17 cellular contexts compared by ENCODE assay signal in genomic region chr9:127078336-127078735, GRCh38. TPM values are rescaled to one million over a fixed set of nuclear protein-coding genes. Genes with fewer than 3 reads are reported as not detected.
DNase-seq lines count a peak whose midpoint lies in the region; ATAC-seq and TF ChIP-seq lines count a peak whose summit lies in the region.
"Had no signal": no experiment of that assay in that cellular context is flagged by ENCODE, and none has a peak within 500 bp of the region (broad histone marks: within the 10 kb centered on the region; RNA-seq: fewer than 3 reads in every experiment).

No MANE protein-coding gene starts in this region.

- no peaks in the 10 kb centered on the region for H4K20me1 ChIP-seq in mammary epithelial cell (ENCODE audit: insufficient read depth, low read length)
- H4K20me1 ChIP-seq: BLaER1 had no signal

- no peak overlapping the region for H2AK5ac ChIP-seq in mesenchymal stem cell (ENCODE audit: low read length, severe bottlenecking)

- H3K27me3 ChIP-seq in mesenchymal stem cell (ENCODE audit: control insufficient read depth in 1 of 2, insufficient read depth in 1 of 2, low read length in 2 of 2), result peaks cover 0 to 33% of the 10 kb centered on the region in 2 experiments
- H3K27me3 ChIP-seq in subcutaneous abdominal adipose tissue (ENCODE audit: control insufficient read depth in 5 of 5, insufficient read depth in 4 of 5, low read length in 5 of 5), result no peaks in the 10 kb centered on the region
- H3K27me3 ChIP-seq in mammary epithelial cell (ENCODE audit: insufficient read depth, low read length), result peaks cover 8% of the 10 kb centered on the region
- H3K27me3 ChIP-seq in transverse colon, result no peaks in the 10 kb centered on the region
- H3K27me3 ChIP-seq: BLaER1 had no signal

- intact Hi-C loops in mammary epithelial cell (cut with micrococcal nuclease) (no loop called here), transverse colon (cut with DNase I; ENCODE audit: low total_unique reads) (no loop called here)

- no peak overlapping the region for H3K14ac ChIP-seq in mesenchymal stem cell (ENCODE audit: low read length in 2 of 2)

- no peaks in the 10 kb centered on the region for H3K79me2 ChIP-seq in mammary epithelial cell (ENCODE audit: insufficient read depth, low read length)

- H3K23ac ChIP-seq in mesenchymal stem cell (ENCODE audit: low read length in 2 of 2), result no peak overlapping the region

- no peak overlapping the region for H4K8ac ChIP-seq in mesenchymal stem cell (ENCODE audit: low read length)

- H3K9me3 ChIP-seq in mesenchymal stem cell (ENCODE audit: control insufficient read depth, low read length) (no peaks in the 10 kb centered on the region), subcutaneous abdominal adipose tissue (ENCODE audit: control insufficient read depth in 5 of 5, low read length in 5 of 5) (peaks cover 0 to 5% (median 0%) of the 10 kb centered on the region in 5 donors), mammary epithelial cell (replicated peaks; ENCODE audit: insufficient read depth, low read length) (no peaks in the 10 kb centered on the region), transverse colon (no peaks in the 10 kb centered on the region)
- H3K9me3 ChIP-seq: BLaER1 had no signal

- in situ Hi-C loops in mammary epithelial cell (cut with MboI; ENCODE audit: low sequenced_read_pairs in 2 of 2), result no loop called here
- in situ Hi-C loops in transverse colon (cut with MboI; ENCODE audit: low pct_ligation_motif_present in 1 of 4, low pct_unique_long_range_greater_than_20kb in 1 of 4, low sequenced_read_pairs in 3 of 4), result no loop called here

- no peak overlapping the region for H2BK15ac ChIP-seq in mesenchymal stem cell (ENCODE audit: low read depth, poor library complexity, severe bottlenecking)

- ATAC-seq in GM19324 (IDR thresholded peaks at IDR 0.05; ENCODE audit: low FRiP score, unreplicated experiment), result no peak
- ATAC-seq: CD8-positive, alpha-beta T cell; GM12878 had no signal

- no peak overlapping the region for H4K91ac ChIP-seq in mesenchymal stem cell (ENCODE audit: low read length)

- H3K4me2 ChIP-seq in mesenchymal stem cell (ENCODE audit: low read length, poor library complexity, severe bottlenecking) (no peak overlapping the region), mammary epithelial cell (ENCODE audit: insufficient read depth, low read depth, low read length) (no peak overlapping the region)
- H3K4me2 ChIP-seq: BLaER1 had no signal

- H2BK5ac ChIP-seq in mesenchymal stem cell (ENCODE audit: low read depth, low read length, poor library complexity, severe bottlenecking), result no peak overlapping the region

- no peak overlapping the region for H2BK120ac ChIP-seq in mesenchymal stem cell (ENCODE audit: low read depth, low read length)

- no peak overlapping the region for H3K18ac ChIP-seq in mesenchymal stem cell (ENCODE audit: low read depth in 1 of 2, low read length in 2 of 2)

- H3K79me1 ChIP-seq in mesenchymal stem cell (replicated peaks; ENCODE audit: low read length, poor library complexity, severe bottlenecking), result no peaks in the 10 kb centered on the region

- H3K9ac ChIP-seq in mesenchymal stem cell (ENCODE audit: low read length), result peak overlapping the region; percentile 76
- H3K9ac ChIP-seq in subcutaneous abdominal adipose tissue (ENCODE audit: low read length in 5 of 5), result peak overlapping the region in 1 of 5 donors; percentile 14
- H3K9ac ChIP-seq in mammary epithelial cell (ENCODE audit: insufficient read depth, low read length), result no peak overlapping the region
- H3K9ac ChIP-seq: BLaER1 had no signal

- no peak overlapping the region for H2AFZ ChIP-seq in mesenchymal stem cell (ENCODE audit: low read depth, low read length)
- H2AFZ ChIP-seq in mammary epithelial cell (ENCODE audit: low read depth, low read length), result no peak overlapping the region

- peak; percentile 13 for DNase-seq in activated CD8-positive, alpha-beta memory T cell treated with anti-CD3 and anti-CD28 coated beads for 24 hours
- DNase-seq in activated CD8-positive, alpha-beta memory T cell treated with anti-CD3 and anti-CD28 coated beads, Interleukin-2, amount 50 U/mL, for 48 hours, result no peak
- DNase-seq in amniotic epithelial cell (ENCODE audit: low read depth) (peak; percentile 50), mesenchymal stem cell (no peak), mammary epithelial cell (no peak), transverse colon (no peak)
- DNase-seq: 8988T; CD8-positive, alpha-beta T cell; DMS 273 treated with DMSO at 0.1 percent for 48 hours; DMS53; DND-41; EL; H9 had no signal

- H3K4me1 ChIP-seq in mesenchymal stem cell (ENCODE audit: control insufficient read depth, insufficient read depth, low read depth, low read length), result peaks cover 4% of the 10 kb centered on the region
- peaks cover 11 to 79% (median 64%) of the 10 kb centered on the region in 5 donors for H3K4me1 ChIP-seq in subcutaneous abdominal adipose tissue (ENCODE audit: control insufficient read depth in 5 of 5, insufficient read depth in 5 of 5, low read length in 5 of 5)
- H3K4me1 ChIP-seq in mammary epithelial cell (ENCODE audit: insufficient read depth, low read length), result no peaks in the 10 kb centered on the region
- peaks cover 0 to 16% (median 2%) of the 10 kb centered on the region in 4 donors for H3K4me1 ChIP-seq in transverse colon

- WGBS in mesenchymal stem cell, result 95% methylated on average over 6 of the region's 6 CpGs
- 79% methylated on average over 6 of the region's 6 CpGs for WGBS in mammary epithelial cell (ENCODE audit: low coverage, missing lambda C conversion rate)
- 84 to 98% methylated on average over 6 of the region's 6 CpGs for WGBS in transverse colon (ENCODE audit: low coverage in 1 of 2), 2 donors

- TF ChIP-seq CTCF in mammary epithelial cell (conservative IDR thresholded peaks at IDR 0.05 in 1 of 2, IDR thresholded peaks at IDR 0.05 in 1 of 2; ENCODE audit: extremely low read depth in 1 of 2, insufficient read depth in 1 of 2, low read depth in 1 of 2, low read length in 2 of 2), result no peak
- TF ChIP-seq CTCF in transverse colon (IDR thresholded peaks at IDR 0.05), result no peak

- H3K4me3 ChIP-seq in mesenchymal stem cell (ENCODE audit: insufficient read depth in 1 of 2, low read depth in 1 of 2, low read length in 2 of 2) (peak overlapping the region in 1 of 2 experiments; percentile 26), subcutaneous abdominal adipose tissue (ENCODE audit: low read depth in 1 of 5, low read length in 5 of 5) (no peak overlapping the region), mammary epithelial cell (replicated peaks in 1 of 3; ENCODE audit: insufficient read depth in 1 of 3, low read depth in 2 of 3, low read length in 3 of 3) (no peak overlapping the region), transverse colon (no peak overlapping the region)
- H3K4me3 ChIP-seq: BLaER1, GM12878 had no signal

- dilution Hi-C loops in mammary epithelial cell (cut with HindIII; ENCODE audit: low sequenced_read_pairs), result loop anchor here (5.0 kb wide), 1 partner anchor 84 kb away; no protein-coding TSS in a partner anchor

- no peak overlapping the region for H3K4ac ChIP-seq in mesenchymal stem cell (ENCODE audit: low read depth in 1 of 2, low read length in 2 of 2)

- H3K36me3 ChIP-seq in mesenchymal stem cell (ENCODE audit: control insufficient read depth in 1 of 2, insufficient read depth in 2 of 2, low read depth in 1 of 2, low read length in 2 of 2) (no peaks in the 10 kb centered on the region), subcutaneous abdominal adipose tissue (ENCODE audit: control insufficient read depth in 5 of 5, insufficient read depth in 5 of 5, low read length in 5 of 5) (no peaks in the 10 kb centered on the region), mammary epithelial cell (ENCODE audit: insufficient read depth, low read length) (no peaks in the 10 kb centered on the region), transverse colon (no peaks in the 10 kb centered on the region)
- H3K36me3 ChIP-seq: BLaER1 had no signal

- TF ChIP-seq POLR2A in transverse colon (IDR thresholded peaks at IDR 0.05), result no peak

- no peak for TF ChIP-seq EP300 in transverse colon (IDR thresholded peaks at IDR 0.05; ENCODE audit: low read depth)

- no peak overlapping the region for H2BK12ac ChIP-seq in mesenchymal stem cell (ENCODE audit: low read length in 2 of 2)

- CTCF ChIA-PET in mammary epithelial cell (lab: Charles Lee; ENCODE audit: low non-redundant PET), result interaction anchor here (1.0 kb wide), 1 partner anchor 50 kb away, joined by 5 read pairs; no protein-coding TSS in a partner anchor

- H3K27ac ChIP-seq in mesenchymal stem cell (ENCODE audit: low read length, poor library complexity, severe bottlenecking) (no peak overlapping the region), subcutaneous abdominal adipose tissue (ENCODE audit: low read depth, low read length) (peak overlapping the region; percentile 84), mammary epithelial cell (ENCODE audit: insufficient read depth, low read depth, low read length) (no peak overlapping the region), transverse colon (no peak overlapping the region)
- H3K27ac ChIP-seq: BLaER1 had no signal

- no TSS peak for BruUV-seq in mammary epithelial cell (replicated peaks; lab: Mats Ljungman, UMichigan)

RNA-seq across cellular contexts. Expression of gene ANGPTL2, which starts 44.1 kb away (rescaled TPM):
- polyA plus RNA-seq in mesenchymal stem cell (2013, experiment 1 of 2), result 40.8 TPM
- polyA plus RNA-seq in mesenchymal stem cell (2013, experiment 2 of 2), result 41.1 TPM
- total RNA-seq in mammary epithelial cell, result 1 to 10 TPM in 1 of 2 donors, not detected in 1; 1.5 TPM
- not detected for polyA plus RNA-seq in mammary epithelial cell
- not detected for polyA minus RNA-seq in mammary epithelial cell
- 10 to 100 TPM; 11.0 to 30.8 (median 13.1) TPM for total RNA-seq in transverse colon
- total RNA-seq: CD8-positive, alpha-beta T cell had no signal

Comparison
In these comparisons a context has a peak if more than half of its experiments do, and no peak if none do; other contexts are left out.
1. DNase-seq: peak in activated CD8-positive, alpha-beta memory T cell treated with anti-CD3 and anti-CD28 coated beads for 24 hours (single experiment) and amniotic epithelial cell (single experiment); none in activated CD8-positive, alpha-beta memory T cell treated with anti-CD3 and anti-CD28 coated beads, Interleukin-2, amount 50 U/mL, for 48 hours (single experiment), mesenchymal stem cell (single experiment), mammary epithelial cell (single experiment) and transverse colon (single experiment).
2. RNA of gene ANGPTL2, which starts 44.1 kb away (total RNA-seq): 11.0 to 30.8 TPM in transverse colon; 1.5 TPM in mammary epithelial cell; every median in the first group is over 4 times any median in the second.